Comparison of ENCODE assay signal across 24 cellular contexts in genomic region chr15:92290359-92290992, GRCh38.
"Had no signal": no experiment of that assay in that cellular context is flagged by ENCODE, and none has a peak within 500 bp of the region (broad histone marks: within the 10 kb centered on the region; RNA-seq: fewer than 3 reads in every experiment).

No MANE protein-coding gene starts in this region.

- ATAC-seq: lower lobe of right lung; natural killer cell; sciatic nerve; stimulated activated effector memory CD8-positive, alpha-beta T cell treated with anti-CD3 and anti-CD28 coated beads, Interleukin-12 subunit alpha, Interleukin-12 subunit beta, amount 100 ng/mL, for 72 hours; upper lobe of right lung had no signal

- H3K4me1 ChIP-seq: lower lobe of right lung, spleen, suprapubic skin, tibial artery, upper lobe of right lung had no signal

- H3K9me3 ChIP-seq: lower lobe of right lung, neutrophil, spleen, suprapubic skin, thoracic aorta, tibial artery, upper lobe of right lung had no signal

- H3K27me3 ChIP-seq: neural progenitor cell, upper lobe of right lung had no signal

- H3K27ac ChIP-seq: lower lobe of right lung, neural progenitor cell, neutrophil, spleen, suprapubic skin, thoracic aorta, tibial artery, upper lobe of right lung had no signal

- DNase-seq: hippocampal formation; kidney glomerular epithelial cell; left cardiac atrium; lower lobe of right lung; mammary epithelial cell; mesenchymal stem cell; naive B cell; natural killer cell; nephron progenitor cell; occipital lobe; right cardiac atrium; small intestine; spleen; stimulated activated CD4-positive, alpha-beta T cell treated with anti-CD3 and anti-CD28 coated beads, Interleukin-4, amount 100 ng/mL, for 24 hours; stimulated activated naive CD4-positive, alpha-beta T cell; tibial artery; trophoblast cell; upper lobe of right lung had no signal

- H3K36me3 ChIP-seq: lower lobe of right lung, neural progenitor cell, neutrophil, spleen, suprapubic skin, thoracic aorta, tibial artery, upper lobe of right lung had no signal

- H3K4me3 ChIP-seq: lower lobe of right lung, neural progenitor cell, spleen, suprapubic skin, thoracic aorta, tibial artery, upper lobe of right lung had no signal
